In genomic region chr6:129555206-129555832, GRCh38 we compare ENCODE assay signal across 31 cellular contexts.
DNase-seq lines count a peak whose midpoint lies in the region; ATAC-seq, FAIRE-seq and TF ChIP-seq lines count a peak whose summit lies in the region.
"Had no signal": no experiment of that assay in that cellular context is flagged by ENCODE, and none has a peak within 500 bp of the region (broad histone marks: within the 10 kb centered on the region; RNA-seq: fewer than 3 reads in every experiment).

No MANE protein-coding gene starts in this region.

- no peaks in the 10 kb centered on the region for H3K4me1 ChIP-seq in astrocyte (ENCODE audit: insufficient read depth, low read length)
- H3K4me1 ChIP-seq in heart left ventricle: no peaks in the 10 kb centered on the region
- H3K4me1 ChIP-seq: esophagus muscularis mucosa, right atrium auricular region, testis had no signal

- no peak for ATAC-seq in heart left ventricle
- ATAC-seq: activated CD4-positive, alpha-beta T cell treated with anti-CD3 and anti-CD28 coated beads for 36 hours; activated T-helper 17 cell treated with anti-CD3 and anti-CD28 coated beads, Interleukin-2, amount 50 U/mL, for 72 hours; left ventricle myocardium superior had no signal

- no peak overlapping the region for H2AFZ ChIP-seq in astrocyte (ENCODE audit: low read depth, low read length)

- no peak overlapping the region for H3K27ac ChIP-seq in astrocyte (ENCODE audit: low read depth, low read length)
- no peak overlapping the region for H3K27ac ChIP-seq in heart left ventricle
- H3K27ac ChIP-seq: esophagus muscularis mucosa, right atrium auricular region, testis had no signal

- H3K27ac Mint-ChIP-seq in Calu3 (ENCODE audit: unreplicated experiment): peak overlapping the region; percentile 55
- no peak overlapping the region for H3K27ac Mint-ChIP-seq in astrocyte (ENCODE audit: unreplicated experiment)
- H3K27ac Mint-ChIP-seq: activated CD4-positive, alpha-beta T cell treated with anti-CD3 and anti-CD28 coated beads for 36 hours; activated naive CD4-positive, alpha-beta T cell treated with anti-CD3 and anti-CD28 coated beads, Interleukin-2, amount 50 U/mL, for 24 hours; activated T-helper 17 cell treated with anti-CD3 and anti-CD28 coated beads, Interleukin-2, amount 50 U/mL, for 72 hours; dendritic cell treated with granulocyte-macrophage colony-stimulating factor and Interleukin-4, amounts not matched to agents 40 ng/mL and 50 ng/mL, for 4 days; stimulated activated naive CD8-positive, alpha-beta T cell treated with anti-CD3 and anti-CD28 coated beads, Interleukin-15, Interleukin-2, amounts not matched to agents 100 ng/mL and 50 ng/mL, for 24 hours had no signal

- no peak overlapping the region for H3K4me2 ChIP-seq in astrocyte (ENCODE audit: low read length)

- BruUV-seq in Calu3 (replicated peaks; lab: Mats Ljungman, UMichigan): no TSS peak

- H3K4me3 Mint-ChIP-seq in Calu3 (ENCODE audit: low read depth, unreplicated experiment) (no peak overlapping the region), astrocyte (ENCODE audit: unreplicated experiment) (no peak overlapping the region)
- H3K4me3 Mint-ChIP-seq: activated CD4-positive, alpha-beta T cell treated with anti-CD3 and anti-CD28 coated beads for 36 hours; activated naive CD4-positive, alpha-beta T cell treated with anti-CD3 and anti-CD28 coated beads, Interleukin-2, amount 50 U/mL, for 24 hours; activated T-helper 17 cell treated with anti-CD3 and anti-CD28 coated beads, Interleukin-2, amount 50 U/mL, for 72 hours; CD4-positive, CD25-positive, alpha-beta regulatory T cell; dendritic cell treated with granulocyte-macrophage colony-stimulating factor and Interleukin-4, amounts not matched to agents 40 ng/mL and 50 ng/mL, for 4 days; stimulated activated naive CD8-positive, alpha-beta T cell treated with anti-CD3 and anti-CD28 coated beads, Interleukin-15, Interleukin-2, amounts not matched to agents 100 ng/mL and 50 ng/mL, for 24 hours had no signal

- H4K20me1 ChIP-seq in astrocyte (ENCODE audit: insufficient read depth, low read length): no peaks in the 10 kb centered on the region

- H3K36me3 Mint-ChIP-seq in Calu3 (ENCODE audit: insufficient read depth, unreplicated experiment) (peaks cover 28% of the 10 kb centered on the region), astrocyte (ENCODE audit: low read depth, unreplicated experiment) (peaks cover 4% of the 10 kb centered on the region)
- H3K36me3 Mint-ChIP-seq: activated naive CD4-positive, alpha-beta T cell treated with anti-CD3 and anti-CD28 coated beads, Interleukin-2, amount 50 U/mL, for 24 hours; CD4-positive, CD25-positive, alpha-beta regulatory T cell had no signal

- H3K9me3 ChIP-seq in astrocyte (ENCODE audit: insufficient read depth, low read depth, low read length): no peaks in the 10 kb centered on the region
- no peaks in the 10 kb centered on the region for H3K9me3 ChIP-seq in heart left ventricle
- H3K9me3 ChIP-seq: esophagus muscularis mucosa, right atrium auricular region, testis had no signal

- no peak overlapping the region for H3K9ac ChIP-seq in astrocyte (ENCODE audit: low read length)

- intact Hi-C loops in Calu3 (cut with micrococcal nuclease; ENCODE audit: unreplicated experiment): no loop called here
- intact Hi-C loops in heart left ventricle (cut with DNase I): no loop called here

- 79 to 85% (median 84%) methylated on average over 5 of the region's 5 CpGs for WGBS in heart left ventricle, 4 donors

- H3K4me3 ChIP-seq in astrocyte (ENCODE audit: insufficient read depth, low read depth, low read length): no peak overlapping the region
- H3K4me3 ChIP-seq in fibroblast of mammary gland (ENCODE audit: control insufficient read depth, low read depth, low read length): no peak overlapping the region
- H3K4me3 ChIP-seq in heart left ventricle: no peak overlapping the region
- H3K4me3 ChIP-seq: esophagus muscularis mucosa, right atrium auricular region, testis had no signal

- CTCF ChIA-PET in Calu3 (lab: Charles Lee): no interaction called here

- H3K4me1 Mint-ChIP-seq in Calu3 (ENCODE audit: low read depth, unreplicated experiment) (no peaks in the 10 kb centered on the region), astrocyte (ENCODE audit: low read depth, unreplicated experiment) (no peaks in the 10 kb centered on the region)
- H3K4me1 Mint-ChIP-seq: activated CD4-positive, alpha-beta T cell treated with anti-CD3 and anti-CD28 coated beads for 36 hours; activated naive CD4-positive, alpha-beta T cell treated with anti-CD3 and anti-CD28 coated beads, Interleukin-2, amount 50 U/mL, for 24 hours; activated T-helper 17 cell treated with anti-CD3 and anti-CD28 coated beads, Interleukin-2, amount 50 U/mL, for 72 hours; CD4-positive, CD25-positive, alpha-beta regulatory T cell had no signal

- no peak for DNase-seq in Calu3
- peak; percentile 60 for DNase-seq in astrocyte (ENCODE audit: low read depth)
- peak; percentile 59 for DNase-seq in fibroblast of mammary gland (ENCODE audit: low read depth)
- peak; percentile 40 for DNase-seq in non-pigmented ciliary epithelial cell (ENCODE audit: low read depth)
- no peak for DNase-seq in epidermal melanocyte (ENCODE audit: insufficient read length, low spot score)
- no peak for DNase-seq in heart left ventricle
- DNase-seq in cerebellar cortex (ENCODE audit: low spot score): no peak
- DNase-seq in NCI-H524 treated with DMSO at 0.1 percent for 48 hours (lab: John Stamatoyannopoulos, UW): no peak
- DNase-seq: activated CD4-positive, alpha-beta T cell treated with anti-CD3 and anti-CD28 coated beads for 36 hours; AML-193; caudate nucleus; CD4-positive, CD25-positive, alpha-beta regulatory T cell; Karpas-422; left ventricle myocardium superior; NCI-H2029; NCI-H345; NCI-H748 treated with DMSO at 0.1 percent for 48 hours; posterior cingulate gyrus; SIG-M5; stimulated activated CD8-positive, alpha-beta memory T cell treated with anti-CD3 and anti-CD28 coated beads, Interleukin-4, amount 100 ng/mL, for 48 hours; T-helper 9 cell; testis had no signal

- H3K27me3 ChIP-seq in astrocyte (ENCODE audit: insufficient read depth, low read length): no peaks in the 10 kb centered on the region
- H3K27me3 ChIP-seq in heart left ventricle: no peaks in the 10 kb centered on the region
- H3K27me3 ChIP-seq: esophagus muscularis mucosa, right atrium auricular region, testis had no signal

- H3K79me2 ChIP-seq in astrocyte (ENCODE audit: insufficient read depth, low read length): no peaks in the 10 kb centered on the region

- H3K9me3 Mint-ChIP-seq in Calu3 (ENCODE audit: low read depth, unreplicated experiment) (no peaks in the 10 kb centered on the region), astrocyte (ENCODE audit: unreplicated experiment) (no peaks in the 10 kb centered on the region)
- H3K9me3 Mint-ChIP-seq: activated naive CD4-positive, alpha-beta T cell treated with anti-CD3 and anti-CD28 coated beads, Interleukin-2, amount 50 U/mL, for 24 hours; activated T-helper 17 cell treated with anti-CD3 and anti-CD28 coated beads, Interleukin-2, amount 50 U/mL, for 72 hours; dendritic cell treated with granulocyte-macrophage colony-stimulating factor and Interleukin-4, amounts not matched to agents 40 ng/mL and 50 ng/mL, for 4 days; stimulated activated naive CD8-positive, alpha-beta T cell treated with anti-CD3 and anti-CD28 coated beads, Interleukin-15, Interleukin-2, amounts not matched to agents 100 ng/mL and 50 ng/mL, for 24 hours had no signal

- H3K36me3 ChIP-seq in astrocyte (ENCODE audit: insufficient read depth, low read length) (no peaks in the 10 kb centered on the region), heart left ventricle (no peaks in the 10 kb centered on the region)
- H3K36me3 ChIP-seq: esophagus muscularis mucosa, right atrium auricular region had no signal

- no peaks in the 10 kb centered on the region for H3K27me3 Mint-ChIP-seq in Calu3 (ENCODE audit: unreplicated experiment)
- H3K27me3 Mint-ChIP-seq in astrocyte (ENCODE audit: low read depth, unreplicated experiment): no peaks in the 10 kb centered on the region
- H3K27me3 Mint-ChIP-seq: activated CD4-positive, alpha-beta T cell treated with anti-CD3 and anti-CD28 coated beads for 36 hours; dendritic cell treated with granulocyte-macrophage colony-stimulating factor and Interleukin-4, amounts not matched to agents 40 ng/mL and 50 ng/mL, for 4 days; stimulated activated naive CD8-positive, alpha-beta T cell treated with anti-CD3 and anti-CD28 coated beads, Interleukin-15, Interleukin-2, amounts not matched to agents 100 ng/mL and 50 ng/mL, for 24 hours had no signal

- TF ChIP-seq CTCF in Calu3 (IDR thresholded peaks at IDR 0.05; ENCODE audit: unreplicated experiment) (no peak), astrocyte (IDR thresholded peaks at IDR 0.05; ENCODE audit: insufficient read depth, low read depth, low read length) (no peak), fibroblast of mammary gland (conservative IDR thresholded peaks at IDR 0.05; ENCODE audit: control insufficient read depth, insufficient read depth, low read depth, low read length) (no peak), heart left ventricle (IDR thresholded peaks at IDR 0.05) (no peak)

- TF ChIP-seq POLR2A in heart left ventricle (IDR thresholded peaks at IDR 0.05): no peak

- FAIRE-seq in astrocyte (lab: Jason Lieb, UNC): no peak
- FAIRE-seq: GM19239, H54, keratinocyte had no signal

Comparison
In these comparisons a context has a peak if more than half of its experiments do, and no peak if none do; other contexts are left out.
1. DNase-seq: peak in astrocyte (single experiment), fibroblast of mammary gland (single experiment) and non-pigmented ciliary epithelial cell (single experiment); none in Calu3 (single experiment), epidermal melanocyte (single experiment), heart left ventricle (0 of 5), cerebellar cortex (single experiment) and NCI-H524 treated with DMSO at 0.1 percent for 48 hours (single experiment).